Comparison of ENCODE assay signal across 8 cellular contexts in genomic region chr16:66483689-66484452, GRCh38. TPM values are rescaled to one million over a fixed set of nuclear protein-coding genes. Genes with fewer than 3 reads are reported as not detected.
DNase-seq lines count a peak whose midpoint lies in the region; ATAC-seq, FAIRE-seq and TF ChIP-seq lines count a peak whose summit lies in the region.

No MANE protein-coding gene starts in this region.

- DNase-seq in D721Med (ENCODE audit: insufficient read length, low spot score): peak; percentile 42
- peak; percentile 63 for DNase-seq in MG63
- DNase-seq in activated naive CD4-positive, alpha-beta T cell treated with anti-CD3 and anti-CD28 coated beads, Interleukin-2, amount 50 U/mL, for 72 hours (ENCODE audit: low spot score in 2 of 2): peak; percentile 72 to 84
- peak; percentile 83 to 84 for DNase-seq in cardiac muscle cell (ENCODE audit: low read depth in 1 of 2, low spot score in 1 of 2)
- peak; percentile 26 for DNase-seq in pulmonary artery endothelial cell (ENCODE audit: low read depth, low spot score)
- no peak for DNase-seq in NCI-H1048 (lab: John Stamatoyannopoulos, UW)

- FAIRE-seq in D721Med (lab: Jason Lieb, UNC): no peak

- H3K4me3 ChIP-seq in MG63 (no peak overlapping the region), SU-DHL-6 (ENCODE audit: insufficient read depth, low read length, poor library complexity, severe bottlenecking) (no peak overlapping the region), cardiac muscle cell (no peak overlapping the region)

- H3K36me3 Mint-ChIP-seq in activated naive CD4-positive, alpha-beta T cell treated with anti-CD3 and anti-CD28 coated beads, Interleukin-2, amount 50 U/mL, for 72 hours: no peaks in the 10 kb centered on the region

- no peak overlapping the region for H3K4me2 ChIP-seq in SU-DHL-6 (ENCODE audit: low read depth, low read length, poor library complexity, severe bottlenecking)

- no peak overlapping the region for H2AFZ ChIP-seq in SU-DHL-6 (ENCODE audit: low read depth, low read length, severe bottlenecking)

- H3K79me2 ChIP-seq in SU-DHL-6 (ENCODE audit: insufficient read depth, low read length): no peaks in the 10 kb centered on the region

- H4K20me1 ChIP-seq in SU-DHL-6 (ENCODE audit: low read depth, low read length): no peaks in the 10 kb centered on the region

- H3K27me3 ChIP-seq in MG63 (no peaks in the 10 kb centered on the region), SU-DHL-6 (ENCODE audit: low read length) (no peaks in the 10 kb centered on the region), cardiac muscle cell (no peaks in the 10 kb centered on the region)

- ATAC-seq in GM21447 (IDR thresholded peaks at IDR 0.05; ENCODE audit: unreplicated experiment): peak; percentile 59
- ATAC-seq in activated naive CD4-positive, alpha-beta T cell treated with anti-CD3 and anti-CD28 coated beads, Interleukin-2, amount 50 U/mL, for 72 hours: peak; percentile 67 to 82

- no peaks in the 10 kb centered on the region for H3K4me1 ChIP-seq in cardiac muscle cell (ENCODE audit: low read depth)

- no peaks in the 10 kb centered on the region for H3K9me3 ChIP-seq in MG63
- no peaks in the 10 kb centered on the region for H3K9me3 ChIP-seq in SU-DHL-6 (ENCODE audit: insufficient read depth, low read length)
- no peaks in the 10 kb centered on the region for H3K9me3 ChIP-seq in cardiac muscle cell (ENCODE audit: low read depth)

- H3K9me3 Mint-ChIP-seq in activated naive CD4-positive, alpha-beta T cell treated with anti-CD3 and anti-CD28 coated beads, Interleukin-2, amount 50 U/mL, for 72 hours: no peaks in the 10 kb centered on the region

- H3K27ac ChIP-seq in SU-DHL-6 (ENCODE audit: low read depth, low read length) (no peak overlapping the region), cardiac muscle cell (no peak overlapping the region)

- no peaks in the 10 kb centered on the region for H3K36me3 ChIP-seq in MG63
- H3K36me3 ChIP-seq in SU-DHL-6 (ENCODE audit: low read length): no peaks in the 10 kb centered on the region
- no peaks in the 10 kb centered on the region for H3K36me3 ChIP-seq in cardiac muscle cell

- peak overlapping the region in 1 of 2 donors; percentile 78 for H3K27ac Mint-ChIP-seq in activated naive CD4-positive, alpha-beta T cell treated with anti-CD3 and anti-CD28 coated beads, Interleukin-2, amount 50 U/mL, for 72 hours

- no peaks in the 10 kb centered on the region for H3F3A ChIP-seq in SU-DHL-6 (ENCODE audit: insufficient read depth)

- TF ChIP-seq CTCF in D721Med (IDR thresholded peaks at IDR 0.05; ENCODE audit: insufficient read depth, missing control alignments) (peak; percentile 94), SU-DHL-6 (IDR thresholded peaks at IDR 0.05; ENCODE audit: insufficient read depth, low read length, poor library complexity, severe bottlenecking) (peak; percentile 93), cardiac muscle cell (IDR thresholded peaks at IDR 0.05; ENCODE audit: low read depth, low read length) (peak; percentile 98)

- no peak overlapping the region for H3K9ac ChIP-seq in SU-DHL-6 (ENCODE audit: low read length)

- H3K9me2 ChIP-seq in SU-DHL-6 (replicated peaks; ENCODE audit: insufficient read depth, low read length): no peaks in the 10 kb centered on the region

RNA-seq across cellular contexts. Expression of gene BEAN1, which starts 56.8 kb away (rescaled TPM):
- total RNA-seq in MG63 (2014; rRNA removed; shearing (Covaris generic); ENCODE audit: low replicate concordance): 0.56 TPM in 1 of 2 replicates, not detected in the other
- not detected for total RNA-seq in activated naive CD4-positive, alpha-beta T cell treated with anti-CD3 and anti-CD28 coated beads, Interleukin-2, amount 50 U/mL, for 72 hours
- total RNA-seq in cardiac muscle cell (1.2 and 2.4 TPM in 2 replicates), pulmonary artery endothelial cell (0.26 TPM in 1 of 2 replicates, not detected in the other)
- 2.9 and 3.0 TPM in 2 replicates for polyA plus RNA-seq in cardiac muscle cell
